Comparison of ENCODE assay signal across 11 cellular contexts in the genomic region with DNA sequence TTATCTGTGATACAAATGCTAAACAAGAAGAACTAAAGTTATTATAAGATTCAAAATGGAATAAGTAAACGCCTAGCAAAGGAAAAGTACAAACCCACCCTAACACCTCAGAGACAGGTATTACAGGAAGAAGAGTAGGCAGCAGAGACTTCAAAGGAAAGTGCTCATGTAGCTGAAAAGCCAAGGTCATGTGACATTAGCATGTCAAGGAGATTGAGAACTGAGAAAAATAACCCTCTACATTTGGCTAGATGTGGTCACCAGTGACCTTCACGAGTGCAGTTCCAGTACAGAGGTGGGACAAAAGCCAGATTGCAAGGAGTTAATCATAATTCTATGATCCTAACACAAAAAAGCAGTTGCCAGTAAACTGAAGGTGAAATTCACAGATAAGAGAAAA.
DNase-seq lines count a peak whose midpoint lies in the region; ATAC-seq and TF ChIP-seq lines count a peak whose summit lies in the region.
"Had no signal": no experiment of that assay in that cellular context is flagged by ENCODE, and none has a peak within 500 bp of the region (broad histone marks: within the 10 kb centered on the region; RNA-seq: fewer than 3 reads in every experiment).

No MANE protein-coding gene starts in this region.

- H3K4me1 Mint-ChIP-seq in activated T-cell treated with anti-CD3 and anti-CD28 coated beads, Interleukin-2, amount 50 U/mL, for 4 hours (ENCODE audit: low read depth) = peaks cover 26% of the 10 kb centered on the region

- peaks cover 2% of the 10 kb centered on the region for H3K36me3 Mint-ChIP-seq in activated T-cell treated with anti-CD3 and anti-CD28 coated beads, Interleukin-2, amount 50 U/mL, for 4 hours (ENCODE audit: insufficient read depth)

- WGBS in spleen, 5 donors = 47 to 56% (median 52%) methylated on average over 2 of the region's 2 CpGs
- WGBS in testis, 2 donors = 37 to 45% methylated on average over 2 of the region's 2 CpGs

- H3K4me1 ChIP-seq in spleen (peaks cover 11 to 42% (median 20%) of the 10 kb centered on the region in 6 donors), testis (no peaks in the 10 kb centered on the region), vagina (no peaks in the 10 kb centered on the region)

- peak; percentile 55 to 63 for ATAC-seq in activated T-cell treated with anti-CD3 and anti-CD28 coated beads, Interleukin-2, amount 50 U/mL, for 4 hours
- ATAC-seq in HG02571 (IDR thresholded peaks at IDR 0.05; ENCODE audit: unreplicated experiment) (peak; percentile 94), HG03565 (IDR thresholded peaks at IDR 0.05; ENCODE audit: unreplicated experiment) (peak; percentile 98)

- TF ChIP-seq POLR2A in spleen (IDR thresholded peaks at IDR 0.05) = no peak
- TF ChIP-seq POLR2A in testis (IDR thresholded peaks at IDR 0.05) = no peak
- TF ChIP-seq POLR2A in vagina (IDR thresholded peaks at IDR 0.05) = no peak

- no peak overlapping the region for H3K4me3 Mint-ChIP-seq in activated T-cell treated with anti-CD3 and anti-CD28 coated beads, Interleukin-2, amount 50 U/mL, for 4 hours

- TF ChIP-seq CTCF in spleen (IDR thresholded peaks at IDR 0.05 in 8 of 11, conservative IDR thresholded peaks at IDR 0.05 in 3 of 11) = no peak
- TF ChIP-seq CTCF in testis (IDR thresholded peaks at IDR 0.05) = no peak
- TF ChIP-seq CTCF in vagina (IDR thresholded peaks at IDR 0.05) = no peak

- H3K9me3 ChIP-seq in spleen = no peaks in the 10 kb centered on the region
- H3K9me3 ChIP-seq in testis = no peaks in the 10 kb centered on the region
- H3K9me3 ChIP-seq in vagina = no peaks in the 10 kb centered on the region

- DNase-seq in activated T-cell treated with anti-CD3 and anti-CD28 coated beads, Interleukin-2, amount 50 U/mL, for 4 hours = no peak
- DNase-seq in activated T-cell treated with anti-CD3 and anti-CD28 coated beads, Interleukin-2, amount 50 U/mL, for 1 hour = no peak
- no peak for DNase-seq in spleen
- DNase-seq in glomerular visceral epithelial cell (ENCODE audit: extremely low spot score) = no peak
- DNase-seq in testis = no peak
- DNase-seq in vagina (ENCODE audit: extremely low spot score in 2 of 2) = no peak
- DNase-seq: NCI-H1092 treated with DMSO at 0.1 percent for 48 hours, nucleus accumbens, T1000 had no signal

- H3K27ac ChIP-seq in spleen = peak overlapping the region in 7 of 8 donors; percentile 24 to 53 (median 25)
- H3K27ac ChIP-seq in testis = no peak overlapping the region
- no peak overlapping the region for H3K27ac ChIP-seq in vagina

- H3K27me3 Mint-ChIP-seq in activated T-cell treated with anti-CD3 and anti-CD28 coated beads, Interleukin-2, amount 50 U/mL, for 4 hours (ENCODE audit: low read depth) = no peaks in the 10 kb centered on the region

- H3K36me3 ChIP-seq in spleen = no peaks in the 10 kb centered on the region
- H3K36me3 ChIP-seq in testis (ENCODE audit: low read depth, missing control alignments) = no peaks in the 10 kb centered on the region
- H3K36me3 ChIP-seq in vagina = no peaks in the 10 kb centered on the region

- H3K27me3 ChIP-seq in spleen (replicated peaks in 1 of 7) (no peaks in the 10 kb centered on the region), testis (no peaks in the 10 kb centered on the region), vagina (no peaks in the 10 kb centered on the region)

- H3K4me3 ChIP-seq in spleen = no peak overlapping the region
- H3K4me3 ChIP-seq in testis = no peak overlapping the region
- no peak overlapping the region for H3K4me3 ChIP-seq in vagina

- intact Hi-C loops in spleen (cut with DNase I; ENCODE audit: low total_unique reads) (no loop called here), testis (cut with DNase I; ENCODE audit: low total_unique reads) (no loop called here), vagina (cut with DNase I) (no loop called here)

- no peaks in the 10 kb centered on the region for H3K9me3 Mint-ChIP-seq in activated T-cell treated with anti-CD3 and anti-CD28 coated beads, Interleukin-2, amount 50 U/mL, for 4 hours

Comparison
In these comparisons a context has a peak if more than half of its experiments do, and no peak if none do; other contexts are left out.
1. H3K27ac ChIP-seq: peak in spleen (7 of 8); none in testis (0 of 2) and vagina (single experiment).
2. Peak in every context shown above with its lines, with median percentiles within 50 percentile points of each other: ATAC-seq.